In the genomic region with DNA sequence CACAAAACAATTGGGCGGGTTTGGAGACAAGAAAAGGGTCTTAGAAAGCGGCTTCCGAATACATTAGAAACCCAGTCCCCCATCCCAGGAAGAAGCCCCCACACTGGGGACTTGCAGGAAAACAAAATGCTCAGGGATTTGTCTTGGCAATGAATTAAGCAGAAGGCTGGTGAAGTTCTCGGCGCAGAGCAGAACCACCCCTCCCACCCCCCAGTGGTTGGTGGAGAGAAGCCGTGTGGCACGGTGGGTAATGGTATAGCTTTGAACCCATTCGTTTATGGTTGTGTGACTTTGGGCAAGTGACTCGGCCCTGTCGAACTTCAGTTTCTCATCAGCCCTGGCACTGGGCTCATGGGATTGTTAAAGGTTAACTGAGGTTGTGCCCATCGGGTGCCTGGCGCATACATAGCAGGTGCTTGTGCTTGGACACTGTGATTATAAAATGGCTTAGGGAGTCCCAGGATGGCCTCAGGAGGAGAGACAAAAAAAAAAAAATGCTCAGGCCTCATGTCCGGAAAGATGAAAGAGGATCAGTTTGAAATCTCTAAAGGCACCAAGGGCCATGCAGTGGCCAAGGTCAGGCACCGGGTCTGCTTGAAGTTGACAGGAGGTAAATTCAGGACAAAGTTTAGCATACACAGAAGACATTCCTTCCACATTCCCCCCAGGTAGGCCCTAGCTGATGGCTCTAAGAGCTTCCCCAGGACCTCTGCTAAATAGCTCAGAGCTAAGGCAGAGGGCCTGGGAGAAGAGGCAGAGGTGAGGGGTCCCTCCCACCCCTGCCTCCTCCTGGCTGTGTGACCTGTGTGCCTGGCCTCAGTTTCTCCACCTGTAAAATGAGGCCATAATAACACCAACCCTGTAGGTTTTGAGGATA, we compare ENCODE assay signal across 24 cellular contexts.
A peak's percentile ranks its signal among the peaks of the same experiment; 100 is the strongest.
DNase-seq lines count a peak whose midpoint lies in the region; ATAC-seq lines count a peak whose summit lies in the region.
"Had no signal": no experiment of that assay in that cellular context is flagged by ENCODE, and none has a peak within 500 bp of the region (broad histone marks: within the 10 kb centered on the region; RNA-seq: fewer than 3 reads in every experiment).

No MANE protein-coding gene starts in this region.

- no peaks in the 10 kb centered on the region for H3K36me3 ChIP-seq in aorta (ENCODE audit: control insufficient read depth in 1 of 2, insufficient read depth in 2 of 2, low read length in 1 of 2)
- H3K36me3 ChIP-seq: esophagus muscularis mucosa, gastroesophageal sphincter, left lung, sigmoid colon had no signal

- peak; percentile 42 for DNase-seq in Right ventricle myocardium superior
- DNase-seq in cardiac septum (ENCODE audit: low spot score) = no peak
- no peak for DNase-seq in right cardiac atrium
- DNase-seq in naive thymus-derived CD8-positive, alpha-beta T cell = no peak
- DNase-seq in aorta = no peak
- DNase-seq in pons (ENCODE audit: low spot score) = no peak
- no peak for DNase-seq in OCI-M1 (lab: John Stamatoyannopoulos, UW)
- DNase-seq: activated CD4-positive, CD25-positive, alpha-beta regulatory T cell treated with anti-CD3 and anti-CD28 coated beads, Interleukin-2, amount 50 U/mL, for 72 hours; activated CD8-positive, alpha-beta memory T cell treated with anti-CD3 and anti-CD28 coated beads for 24 hours; activated naive CD4-positive, alpha-beta T cell treated with anti-CD3 and anti-CD28 coated beads, Interleukin-2, amount 10 ng/mL, durations not matched to agents 7 days and 5 days; activated T-cell treated with anti-CD3 and anti-CD28 coated beads, Interleukin-2, amount 50 U/mL, for 72 hours; DMS 273 treated with DMSO at 0.1 percent for 48 hours; effector memory CD4-positive, alpha-beta T cell; GDM1; left lung; NCI-H1092 treated with DMSO at 0.1 percent for 48 hours; NCI-H2081 treated with DMSO at 0.1 percent for 48 hours; NCI-H510A; sigmoid colon; stimulated activated naive CD4-positive, alpha-beta T cell treated with Interleukin-2 at 50 U/mL for 16 hours had no signal

- POLR2A ChIA-PET in naive thymus-derived CD8-positive, alpha-beta T cell (lab: Charles Lee) = no interaction called here

- peaks cover 5% of the 10 kb centered on the region for H3K4me1 ChIP-seq in right cardiac atrium (ENCODE audit: control insufficient read depth, insufficient read depth, low read length)
- peaks cover 0 to 5% of the 10 kb centered on the region in 2 donors for H3K4me1 ChIP-seq in aorta (ENCODE audit: control insufficient read depth in 1 of 2, insufficient read depth in 2 of 2, low read length in 2 of 2)

- no peak overlapping the region for H3K4me3 ChIP-seq in right cardiac atrium (ENCODE audit: low read length)
- no peak overlapping the region for H3K4me3 ChIP-seq in aorta (ENCODE audit: low read length in 2 of 2)
- H3K4me3 ChIP-seq: esophagus muscularis mucosa, gastroesophageal sphincter, left lung, sigmoid colon had no signal

- H3K36me3 Mint-ChIP-seq in naive thymus-derived CD8-positive, alpha-beta T cell = no peaks in the 10 kb centered on the region
- H3K36me3 Mint-ChIP-seq: activated naive CD4-positive, alpha-beta T cell treated with anti-CD3 and anti-CD28 coated beads, Interleukin-2, amount 10 ng/mL, durations not matched to agents 7 days and 5 days had no signal

- H3K9me3 Mint-ChIP-seq in naive thymus-derived CD8-positive, alpha-beta T cell = no peaks in the 10 kb centered on the region
- H3K9me3 Mint-ChIP-seq: activated naive CD4-positive, alpha-beta T cell treated with anti-CD3 and anti-CD28 coated beads, Interleukin-2, amount 10 ng/mL, durations not matched to agents 7 days and 5 days; activated T-cell treated with anti-CD3 and anti-CD28 coated beads, Interleukin-2, amount 50 U/mL, for 72 hours had no signal

- peak; percentile 55 for ATAC-seq in Right ventricle myocardium superior (ENCODE audit: poor library complexity)
- ATAC-seq in right cardiac atrium = no peak
- ATAC-seq in naive thymus-derived CD8-positive, alpha-beta T cell = no peak
- no peak for ATAC-seq in aorta (ENCODE audit: low FRiP score)
- ATAC-seq in GM21526 (IDR thresholded peaks at IDR 0.05; ENCODE audit: low FRiP score, unreplicated experiment) = no peak
- ATAC-seq: activated T-cell treated with anti-CD3 and anti-CD28 coated beads, Interleukin-2, amount 50 U/mL, for 72 hours; gastroesophageal sphincter; HCT116 had no signal

- peak overlapping the region; percentile 85 for H3K27ac ChIP-seq in right cardiac atrium (ENCODE audit: low read length)
- peak overlapping the region; percentile 23 to 56 for H3K27ac ChIP-seq in aorta (ENCODE audit: low read depth in 1 of 2, low read length in 2 of 2)
- H3K27ac ChIP-seq: esophagus muscularis mucosa, gastroesophageal sphincter, left lung, sigmoid colon had no signal

- intact Hi-C loops in Right ventricle myocardium superior (cut with DNase I) = no loop called here
- intact Hi-C loops in cardiac septum (cut with DNase I) = no loop called here
- intact Hi-C loops in right cardiac atrium (cut with DNase I) = loop anchor here in 2 of 4 donors (5.0 to 10.0 kb wide), 2 partner anchors 62 to 85 kb away; no protein-coding TSS in a partner anchor
- intact Hi-C loops in aorta (cut with DNase I) = loop anchor here in 1 of 2 donors (10.0 kb wide), 1 partner anchor 195 kb away; a partner anchor contains a TSS

- H3K4me3 Mint-ChIP-seq in naive thymus-derived CD8-positive, alpha-beta T cell = no peak overlapping the region
- H3K4me3 Mint-ChIP-seq: activated naive CD4-positive, alpha-beta T cell treated with anti-CD3 and anti-CD28 coated beads, Interleukin-2, amount 10 ng/mL, durations not matched to agents 7 days and 5 days; activated T-cell treated with anti-CD3 and anti-CD28 coated beads, Interleukin-2, amount 50 U/mL, for 72 hours had no signal

- H3K9me3 ChIP-seq in right cardiac atrium (ENCODE audit: control insufficient read depth, low read length) (no peaks in the 10 kb centered on the region), aorta (ENCODE audit: control insufficient read depth, low read length) (no peaks in the 10 kb centered on the region)
- H3K9me3 ChIP-seq: esophagus muscularis mucosa, gastroesophageal sphincter, left lung, sigmoid colon had no signal

- no peaks in the 10 kb centered on the region for H3K27me3 ChIP-seq in right cardiac atrium (ENCODE audit: control insufficient read depth, insufficient read depth)
- H3K27me3 ChIP-seq in aorta (ENCODE audit: control insufficient read depth in 1 of 2, insufficient read depth in 2 of 2, low read length in 1 of 2) = no peaks in the 10 kb centered on the region
- H3K27me3 ChIP-seq: esophagus muscularis mucosa, gastroesophageal sphincter, left lung, sigmoid colon had no signal

- peaks cover 0 to 4% (median 0%) of the 10 kb centered on the region in 5 donors for H3K27me3 Mint-ChIP-seq in naive thymus-derived CD8-positive, alpha-beta T cell

- H3K27ac Mint-ChIP-seq in naive thymus-derived CD8-positive, alpha-beta T cell = peak overlapping the region in 7 of 10 donors; percentile 4 to 86 (median 41)
- H3K27ac Mint-ChIP-seq: activated naive CD4-positive, alpha-beta T cell treated with anti-CD3 and anti-CD28 coated beads, Interleukin-2, amount 10 ng/mL, durations not matched to agents 7 days and 5 days; activated T-cell treated with anti-CD3 and anti-CD28 coated beads, Interleukin-2, amount 50 U/mL, for 72 hours had no signal

- peaks cover 14 to 41% (median 28%) of the 10 kb centered on the region in 4 donors for H3K4me1 Mint-ChIP-seq in naive thymus-derived CD8-positive, alpha-beta T cell

- WGBS in right cardiac atrium = 74% methylated on average over 14 of the region's 14 CpGs
- 33 to 38% methylated on average over 14 of the region's 14 CpGs for WGBS in aorta, 2 donors
